10 cellular contexts compared by ENCODE assay signal in genomic region chr2:234308073-234308813, GRCh38.
A peak's percentile ranks its signal among the peaks of the same experiment; 100 is the strongest.
DNase-seq lines count a peak whose midpoint lies in the region; ATAC-seq and TF ChIP-seq lines count a peak whose summit lies in the region.
"Had no signal": no experiment of that assay in that cellular context is flagged by ENCODE, and none has a peak within 500 bp of the region (broad histone marks: within the 10 kb centered on the region; RNA-seq: fewer than 3 reads in every experiment).

No MANE protein-coding gene starts in this region.

- H3K27me3 ChIP-seq in Peyer's patch (no peaks in the 10 kb centered on the region), prostate gland (replicated peaks; ENCODE audit: insufficient read depth) (no peaks in the 10 kb centered on the region)

- peaks cover 7% of the 10 kb centered on the region for H3K36me3 Mint-ChIP-seq in dendritic cell treated with granulocyte-macrophage colony-stimulating factor and Interleukin-4, amounts not matched to agents 40 ng/mL and 50 ng/mL, for 4 days (ENCODE audit: low read depth)
- no peaks in the 10 kb centered on the region for H3K36me3 Mint-ChIP-seq in stimulated activated memory B cell treated with anti-CD40 and anti-IgM and Interleukin-4, amounts not matched to agents 10 μg/mL and 1 μg/mL and 100 μg/mL, for 72 hours

- H3K9me3 Mint-ChIP-seq in dendritic cell treated with granulocyte-macrophage colony-stimulating factor and Interleukin-4, amounts not matched to agents 40 ng/mL and 50 ng/mL, for 4 days: no peaks in the 10 kb centered on the region
- H3K9me3 Mint-ChIP-seq in stimulated activated memory B cell treated with anti-CD40 and anti-IgM and Interleukin-4, amounts not matched to agents 10 μg/mL and 1 μg/mL and 100 μg/mL, for 72 hours: peaks cover 5% of the 10 kb centered on the region

- peak overlapping the region; percentile 45 for H3K4me3 Mint-ChIP-seq in dendritic cell treated with granulocyte-macrophage colony-stimulating factor and Interleukin-4, amounts not matched to agents 40 ng/mL and 50 ng/mL, for 4 days
- H3K4me3 Mint-ChIP-seq in stimulated activated memory B cell treated with anti-CD40 and anti-IgM and Interleukin-4, amounts not matched to agents 10 μg/mL and 1 μg/mL and 100 μg/mL, for 72 hours: peak overlapping the region; percentile 3

- DNase-seq in Peyer's patch (no peak), hepatic stellate cell (ENCODE audit: low spot score) (no peak), DMS53 (lab: John Stamatoyannopoulos, UW) (no peak), prostate gland (ENCODE audit: low spot score) (no peak)
- DNase-seq: amniotic stem cell, NCI-H524 had no signal

- intact Hi-C loops in dendritic cell treated with granulocyte-macrophage colony-stimulating factor and Interleukin-4, amounts not matched to agents 40 ng/mL and 50 ng/mL, for 4 days (cut with micrococcal nuclease): loop anchor here (1.0 to 5.0 kb wide), 4 partner anchors 18 to 184 kb away; no protein-coding TSS in a partner anchor
- intact Hi-C loops in prostate gland (cut with DNase I): no loop called here

- H3K4me1 ChIP-seq in Peyer's patch: peaks cover 0 to 4% (median 0%) of the 10 kb centered on the region in 4 donors
- no peaks in the 10 kb centered on the region for H3K4me1 ChIP-seq in prostate gland (replicated peaks)

- no peaks in the 10 kb centered on the region for H3K36me3 ChIP-seq in Peyer's patch
- H3K36me3 ChIP-seq in prostate gland: no peaks in the 10 kb centered on the region

- H3K27ac Mint-ChIP-seq in dendritic cell treated with granulocyte-macrophage colony-stimulating factor and Interleukin-4, amounts not matched to agents 40 ng/mL and 50 ng/mL, for 4 days: peak overlapping the region; percentile 98
- peak overlapping the region; percentile 89 for H3K27ac Mint-ChIP-seq in stimulated activated memory B cell treated with anti-CD40 and anti-IgM and Interleukin-4, amounts not matched to agents 10 μg/mL and 1 μg/mL and 100 μg/mL, for 72 hours

- ATAC-seq in GM19328 (IDR thresholded peaks at IDR 0.05; ENCODE audit: unreplicated experiment) (peak; percentile 26), GM21447 (IDR thresholded peaks at IDR 0.05; ENCODE audit: unreplicated experiment) (no peak)
- ATAC-seq in stimulated activated memory B cell treated with anti-CD40 and anti-IgM and Interleukin-4, amounts not matched to agents 10 μg/mL and 1 μg/mL and 100 μg/mL, for 72 hours: no peak

- no peak for TF ChIP-seq CTCF in Peyer's patch (IDR thresholded peaks at IDR 0.05)
- TF ChIP-seq CTCF in prostate gland (IDR thresholded peaks at IDR 0.05): no peak

- H3K9me3 ChIP-seq in Peyer's patch (no peaks in the 10 kb centered on the region), prostate gland (no peaks in the 10 kb centered on the region)

- H3K27me3 Mint-ChIP-seq in dendritic cell treated with granulocyte-macrophage colony-stimulating factor and Interleukin-4, amounts not matched to agents 40 ng/mL and 50 ng/mL, for 4 days: no peaks in the 10 kb centered on the region
- peaks cover 33% of the 10 kb centered on the region for H3K27me3 Mint-ChIP-seq in stimulated activated memory B cell treated with anti-CD40 and anti-IgM and Interleukin-4, amounts not matched to agents 10 μg/mL and 1 μg/mL and 100 μg/mL, for 72 hours

- H3K4me1 Mint-ChIP-seq in dendritic cell treated with granulocyte-macrophage colony-stimulating factor and Interleukin-4, amounts not matched to agents 40 ng/mL and 50 ng/mL, for 4 days (ENCODE audit: low read depth): peaks cover 60% of the 10 kb centered on the region
- H3K4me1 Mint-ChIP-seq in stimulated activated memory B cell treated with anti-CD40 and anti-IgM and Interleukin-4, amounts not matched to agents 10 μg/mL and 1 μg/mL and 100 μg/mL, for 72 hours: peaks cover 41% of the 10 kb centered on the region

- no peak overlapping the region for H3K4me3 ChIP-seq in Peyer's patch
- no peak overlapping the region for H3K4me3 ChIP-seq in prostate gland

- H3K27ac ChIP-seq in Peyer's patch: peak overlapping the region in 3 of 4 donors; percentile 53 to 67 (median 54)
- no peak overlapping the region for H3K27ac ChIP-seq in prostate gland

- TF ChIP-seq POLR2A in Peyer's patch (IDR thresholded peaks at IDR 0.05): no peak
- no peak for TF ChIP-seq POLR2A in prostate gland (IDR thresholded peaks at IDR 0.05)

- 92% methylated on average over 7 of the region's 7 CpGs for WGBS in prostate gland

Comparison
In these comparisons a context has a peak if more than half of its experiments do, and no peak if none do; other contexts are left out.
1. H3K27ac ChIP-seq: peak in Peyer's patch (3 of 4); none in prostate gland (0 of 2).